Comparison of ENCODE assay signal across 8 cellular contexts in genomic region chr22:41300661-41301060, GRCh38. TPM values are rescaled to one million over a fixed set of nuclear protein-coding genes. Genes with fewer than 3 reads are reported as not detected.
DNase-seq lines count a peak whose midpoint lies in the region; ATAC-seq and TF ChIP-seq lines count a peak whose summit lies in the region.

No MANE protein-coding gene starts in this region.

- ATAC-seq in gastroesophageal sphincter: no peak
- ATAC-seq in GM21576 (IDR thresholded peaks at IDR 0.05; ENCODE audit: unreplicated experiment): no peak

- peak overlapping the region; percentile 78; the same call in 1 of the 2 replicates for H3K4me3 ChIP-seq in H7 (ENCODE audit: insufficient read depth, low read depth, low read length)
- H3K4me3 ChIP-seq in WI38 (ENCODE audit: low read depth, low read length): peak overlapping the region; percentile 93
- H3K4me3 ChIP-seq in gastroesophageal sphincter: peak overlapping the region; percentile 62 to 97
- H3K4me3 ChIP-seq in skeletal muscle tissue (ENCODE audit: low read length in 3 of 3): peak overlapping the region; percentile 76 to 77 (median 76)

- DNase-seq in H7: no peak
- DNase-seq in posterior vena cava (ENCODE audit: low spot score): no peak
- no peak for DNase-seq in Kasumi-1 (lab: John Stamatoyannopoulos, UW)
- no peak for DNase-seq in iPS-NIHi7 (ENCODE audit: extremely low spot score)

- H3K4me1 ChIP-seq in gastroesophageal sphincter (peaks cover 0 to 38% (median 7%) of the 10 kb centered on the region in 3 donors), skeletal muscle tissue (ENCODE audit: control insufficient read depth in 3 of 3, insufficient read depth in 3 of 3, low read length in 3 of 3) (peaks cover 14 to 15% (median 15%) of the 10 kb centered on the region in 3 donors)

- 47 to 50% methylated on average over 4 to 5 of the region's 7 CpGs for WGBS in gastroesophageal sphincter (ENCODE audit: low coverage in 1 of 2), 2 donors

- H3K9ac ChIP-seq in skeletal muscle tissue (ENCODE audit: low read depth in 1 of 3, low read length in 3 of 3): peak overlapping the region; percentile 83 to 96 (median 88)

- H3K27ac ChIP-seq in gastroesophageal sphincter (peak overlapping the region in 3 of 4 donors; percentile 86 to 94 (median 89)), skeletal muscle tissue (ENCODE audit: low read depth, low read length) (peak overlapping the region; percentile 79)

- H3K9me3 ChIP-seq in gastroesophageal sphincter: no peaks in the 10 kb centered on the region
- no peaks in the 10 kb centered on the region for H3K9me3 ChIP-seq in skeletal muscle tissue (ENCODE audit: control insufficient read depth in 3 of 3, low read length in 3 of 3)

- intact Hi-C loops in posterior vena cava (cut with DNase I): no loop called here

- no peak for TF ChIP-seq EP300 in gastroesophageal sphincter (IDR thresholded peaks at IDR 0.05)

- TF ChIP-seq POLR2A in gastroesophageal sphincter (IDR thresholded peaks at IDR 0.05): no peak

- TF ChIP-seq CTCF in WI38 (IDR thresholded peaks at IDR 0.05; ENCODE audit: low read depth, low read length) (no peak), gastroesophageal sphincter (IDR thresholded peaks at IDR 0.05) (no peak)

- H3K36me3 ChIP-seq in H7 (replicated peaks; ENCODE audit: control insufficient read depth, insufficient read depth, low read length) (peaks cover 4% of the 10 kb centered on the region; the same call in 1 of the 2 replicates), gastroesophageal sphincter (peaks cover 0 to 3% of the 10 kb centered on the region in 2 donors), skeletal muscle tissue (ENCODE audit: control insufficient read depth in 3 of 3, insufficient read depth in 3 of 3, low read length in 3 of 3) (no peaks in the 10 kb centered on the region)

- no peaks in the 10 kb centered on the region for H3K27me3 ChIP-seq in H7 (ENCODE audit: control insufficient read depth, insufficient read depth, low read length)
- H3K27me3 ChIP-seq in gastroesophageal sphincter: no peaks in the 10 kb centered on the region
- no peaks in the 10 kb centered on the region for H3K27me3 ChIP-seq in skeletal muscle tissue (ENCODE audit: control insufficient read depth in 3 of 3, insufficient read depth in 3 of 3, low read length in 3 of 3)

RNA-seq across cellular contexts. Expression of gene ZC3H7B, which starts 0.7 kb away (rescaled TPM):
- 58.2 TPM in 2 replicates for total RNA-seq in H7 (2014; rRNA removed; shearing (Covaris generic))
- total RNA-seq in gastroesophageal sphincter: 10 to 100 TPM; 39.0 to 65.2 (median 39.5) TPM
- 20.4 TPM for total RNA-seq in skeletal muscle tissue
- total RNA-seq in posterior vena cava: 10 to 100 TPM; 36.1 to 41.7 TPM

RNA-seq across cellular contexts. Expression of gene RANGAP1, which starts 14.7 kb away (rescaled TPM):
- total RNA-seq in H7 (2014; rRNA removed; shearing (Covaris generic)): 115 and 133 TPM in 2 replicates
- 10 to 100 TPM; 47.9 to 91.5 (median 59.1) TPM for total RNA-seq in gastroesophageal sphincter
- total RNA-seq in skeletal muscle tissue: 10.4 TPM
- total RNA-seq in posterior vena cava: 10 to 100 TPM; 26.2 to 39.4 TPM

RNA-seq across cellular contexts. Expression of gene CHADL, which starts 59.9 kb away (rescaled TPM):
- total RNA-seq in H7 (2014; rRNA removed; shearing (Covaris generic)): 0.33 TPM in 1 of 2 replicates, not detected in the other
- 10 to 100 TPM in 1 of 4 donors, 1 to 10 TPM in 3; 5.9 to 12.6 (median 7.4) TPM for total RNA-seq in gastroesophageal sphincter
- total RNA-seq in skeletal muscle tissue: 2.1 TPM
- 1 to 10 TPM; 1.8 to 1.9 TPM for total RNA-seq in posterior vena cava
